Comparison of ENCODE assay signal across 29 cellular contexts in genomic region chr1:7450772-7451171, GRCh38.
"Had no signal": no experiment of that assay in that cellular context is flagged by ENCODE, and none has a peak within 500 bp of the region (broad histone marks: within the 10 kb centered on the region; RNA-seq: fewer than 3 reads in every experiment).

No MANE protein-coding gene starts in this region.

- FAIRE-seq: bronchial epithelial cell, kidney, small intestine, urothelium cell line had no signal

- H3K4me3 Mint-ChIP-seq: activated B cell treated with CpG ODN at 0.5 μM for 24 hours; activated CD4-positive, alpha-beta T cell treated with anti-CD3 and anti-CD28 coated beads for 36 hours; activated naive CD8-positive, alpha-beta T cell; central memory CD8-positive, alpha-beta T cell; dendritic cell treated with granulocyte-macrophage colony-stimulating factor and Interleukin-4, amounts not matched to agents 40 ng/mL and 50 ng/mL, for 4 days; endodermal cell; immature natural killer cell; mesothelial cell of epicardium; neural crest cell; stimulated activated effector memory CD8-positive, alpha-beta T cell treated with anti-CD3 and anti-CD28 coated beads, Interleukin-12 subunit alpha, Interleukin-12 subunit beta, amount 100 ng/mL, for 72 hours; stimulated activated naive CD8-positive, alpha-beta T cell treated with anti-CD3 and anti-CD28 coated beads, Interleukin-15, Interleukin-2, amounts not matched to agents 100 ng/mL and 50 ng/mL, for 24 hours had no signal

- H3K9me3 Mint-ChIP-seq: activated B cell treated with CpG ODN at 0.5 μM for 24 hours; central memory CD8-positive, alpha-beta T cell; dendritic cell treated with granulocyte-macrophage colony-stimulating factor and Interleukin-4, amounts not matched to agents 40 ng/mL and 50 ng/mL, for 4 days; endodermal cell; immature natural killer cell; mesothelial cell of epicardium; naive B cell; neural crest cell; stimulated activated effector memory CD8-positive, alpha-beta T cell treated with anti-CD3 and anti-CD28 coated beads, Interleukin-12 subunit alpha, Interleukin-12 subunit beta, amount 100 ng/mL, for 72 hours; stimulated activated naive CD8-positive, alpha-beta T cell treated with anti-CD3 and anti-CD28 coated beads, Interleukin-15, Interleukin-2, amounts not matched to agents 100 ng/mL and 50 ng/mL, for 24 hours had no signal

- ATAC-seq: activated CD4-positive, alpha-beta T cell treated with anti-CD3 and anti-CD28 coated beads for 36 hours; foreskin keratinocyte; heart left ventricle; left colon; psoas muscle had no signal

- H3K27me3 Mint-ChIP-seq: activated B cell treated with CpG ODN at 0.5 μM for 24 hours; activated CD4-positive, alpha-beta T cell treated with anti-CD3 and anti-CD28 coated beads for 36 hours; activated naive CD8-positive, alpha-beta T cell; dendritic cell treated with granulocyte-macrophage colony-stimulating factor and Interleukin-4, amounts not matched to agents 40 ng/mL and 50 ng/mL, for 4 days; naive B cell; stimulated activated naive CD8-positive, alpha-beta T cell treated with anti-CD3 and anti-CD28 coated beads, Interleukin-15, Interleukin-2, amounts not matched to agents 100 ng/mL and 50 ng/mL, for 24 hours had no signal

- DNase-seq: activated B cell treated with CpG ODN at 0.5 μM for 24 hours; activated CD4-positive, alpha-beta T cell treated with anti-CD3 and anti-CD28 coated beads for 36 hours; activated effector memory CD4-positive, alpha-beta T cell treated with Interleukin-2 at 50 U/mL for 16 hours; activated naive CD4-positive, alpha-beta T cell treated with Interleukin-2 at 50 U/mL for 16 hours; anterior cingulate cortex; endodermal cell; foreskin keratinocyte; heart left ventricle; hypothalamus; immature natural killer cell; kidney; left colon; mammary epithelial cell; naive B cell; occipital lobe; psoas muscle; sigmoid colon; small intestine; stimulated activated CD4-positive, alpha-beta T cell treated with anti-CD3 and anti-CD28 coated beads, Interleukin-4, amount 100 ng/mL, for 24 hours; trophoblast cell had no signal

- H3K36me3 Mint-ChIP-seq: activated naive CD8-positive, alpha-beta T cell; immature natural killer cell; mesothelial cell of epicardium; naive B cell; stimulated activated effector memory CD8-positive, alpha-beta T cell treated with anti-CD3 and anti-CD28 coated beads, Interleukin-12 subunit alpha, Interleukin-12 subunit beta, amount 100 ng/mL, for 72 hours had no signal

- H3K27ac Mint-ChIP-seq: activated B cell treated with CpG ODN at 0.5 μM for 24 hours; activated CD4-positive, alpha-beta T cell treated with anti-CD3 and anti-CD28 coated beads for 36 hours; activated naive CD8-positive, alpha-beta T cell; dendritic cell treated with granulocyte-macrophage colony-stimulating factor and Interleukin-4, amounts not matched to agents 40 ng/mL and 50 ng/mL, for 4 days; endodermal cell; immature natural killer cell; mesothelial cell of epicardium; stimulated activated effector memory CD8-positive, alpha-beta T cell treated with anti-CD3 and anti-CD28 coated beads, Interleukin-12 subunit alpha, Interleukin-12 subunit beta, amount 100 ng/mL, for 72 hours; stimulated activated naive CD8-positive, alpha-beta T cell treated with anti-CD3 and anti-CD28 coated beads, Interleukin-15, Interleukin-2, amounts not matched to agents 100 ng/mL and 50 ng/mL, for 24 hours had no signal

- H3K4me1 Mint-ChIP-seq: activated B cell treated with CpG ODN at 0.5 μM for 24 hours; activated CD4-positive, alpha-beta T cell treated with anti-CD3 and anti-CD28 coated beads for 36 hours; central memory CD8-positive, alpha-beta T cell; endodermal cell; immature natural killer cell; naive B cell; stimulated activated effector memory CD8-positive, alpha-beta T cell treated with anti-CD3 and anti-CD28 coated beads, Interleukin-12 subunit alpha, Interleukin-12 subunit beta, amount 100 ng/mL, for 72 hours had no signal
